30 cellular contexts compared by ENCODE assay signal in the genomic region with DNA sequence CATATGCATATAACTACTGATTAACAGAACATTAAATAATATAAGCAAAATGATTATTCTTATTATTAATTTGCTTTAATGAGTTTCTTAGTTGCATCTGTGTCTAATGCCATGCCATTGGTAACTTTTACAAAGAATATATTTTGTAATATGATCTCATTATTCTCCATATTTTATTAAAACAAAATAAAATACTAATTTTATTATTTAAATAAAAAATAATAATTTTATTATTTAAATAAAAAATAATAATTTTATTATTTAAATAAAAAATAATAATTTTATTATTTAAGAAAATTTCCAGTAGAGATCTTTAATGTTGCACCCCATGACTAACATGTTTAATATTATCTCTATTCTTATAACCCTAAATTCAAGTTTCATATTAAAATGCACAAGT.
"Had no signal": no experiment of that assay in that cellular context is flagged by ENCODE, and none has a peak within 500 bp of the region (broad histone marks: within the 10 kb centered on the region; RNA-seq: fewer than 3 reads in every experiment).

No MANE protein-coding gene starts in this region.

- H3K36me3 ChIP-seq: adrenal gland, colonic mucosa, gastroesophageal sphincter, heart right ventricle had no signal

- H3K9me3 ChIP-seq: adrenal gland, body of pancreas, colonic mucosa had no signal

- H3K27me3 ChIP-seq: adrenal gland, body of pancreas, colonic mucosa, gastroesophageal sphincter, heart right ventricle had no signal

- H3K27me3 Mint-ChIP-seq: activated B cell treated with CpG ODN at 0.5 μM for 24 hours; activated CD8-positive, alpha-beta memory T cell treated with anti-CD3 and anti-CD28 coated beads, Interleukin-2, amount 10 ng/mL, durations not matched to agents 7 days and 5 days; activated naive CD4-positive, alpha-beta T cell treated with anti-CD3 and anti-CD28 coated beads, Interleukin-2, amount 50 U/mL, for 24 hours; activated naive CD8-positive, alpha-beta T cell treated with anti-CD3 and anti-CD28 coated beads for 36 hours; activated naive CD8-positive, alpha-beta T cell treated with anti-CD3 and anti-CD28 coated beads, Interleukin-2, amount 50 U/mL, for 24 hours had no signal

- H3K4me1 Mint-ChIP-seq: activated B cell treated with CpG ODN at 0.5 μM for 24 hours; activated CD8-positive, alpha-beta memory T cell treated with anti-CD3 and anti-CD28 coated beads, Interleukin-2, amount 10 ng/mL, durations not matched to agents 7 days and 5 days; activated naive CD4-positive, alpha-beta T cell treated with anti-CD3 and anti-CD28 coated beads, Interleukin-2, amount 50 U/mL, for 24 hours; activated naive CD8-positive, alpha-beta T cell treated with anti-CD3 and anti-CD28 coated beads for 36 hours; activated naive CD8-positive, alpha-beta T cell treated with anti-CD3 and anti-CD28 coated beads, Interleukin-2, amount 50 U/mL, for 24 hours had no signal

- DNase-seq: activated B cell treated with CpG ODN at 0.5 μM for 24 hours; activated CD4-positive, alpha-beta T cell treated with anti-CD3 and anti-CD28 coated beads for 48 hours; activated CD4-positive, alpha-beta T cell treated with anti-CD3 and anti-CD28 coated beads, Interleukin-2, amount 50 U/mL, for 1 hour; activated CD4-positive, alpha-beta T cell treated with anti-CD3 and anti-CD28 coated beads, Interleukin-2, amount 50 U/mL, for 48 hours; activated CD8-positive, alpha-beta memory T cell treated with anti-CD3 and anti-CD28 coated beads, Interleukin-2, amount 10 ng/mL, durations not matched to agents 7 days and 5 days; activated CD8-positive, alpha-beta memory T cell treated with anti-CD3 and anti-CD28 coated beads, Interleukin-2, amount 50 U/mL, for 4 hours; activated CD8-positive, alpha-beta T cell treated with anti-CD3 and anti-CD28 coated beads, Interleukin-2, amount 10 ng/mL, durations not matched to agents 7 days and 5 days; activated effector memory CD4-positive, alpha-beta T cell treated with anti-CD3 and anti-CD28 coated beads, Interleukin-2, amount 50 U/mL, for 16 hours; activated naive CD4-positive, alpha-beta T cell treated with anti-CD3 and anti-CD28 coated beads for 36 hours; activated naive CD8-positive, alpha-beta T cell treated with anti-CD3 and anti-CD28 coated beads for 36 hours; activated naive CD8-positive, alpha-beta T cell treated with anti-CD3 and anti-CD28 coated beads, Interleukin-2, amount 50 U/mL, for 24 hours; activated T-cell treated with anti-CD3 and anti-CD28 coated beads, Interleukin-2, amount 50 U/mL, for 1 hour; activated T-cell treated with anti-CD3 and anti-CD28 coated beads, Interleukin-2, amount 50 U/mL, for 48 hours; adrenal gland; amygdala; aorta; body of pancreas; caudate nucleus; colonic mucosa; effector CD8-positive, alpha-beta T cell; foreskin fibroblast; heart right ventricle; T-helper 2 cell had no signal

- H3K4me3 ChIP-seq: adrenal gland, body of pancreas, colonic mucosa, gastroesophageal sphincter, heart right ventricle had no signal

- ATAC-seq: activated CD4-positive, CD25-positive, alpha-beta regulatory T cell treated with anti-CD3 and anti-CD28 coated beads, Interleukin-2, amount 50 U/mL, for 24 hours; activated CD8-positive, alpha-beta memory T cell treated with anti-CD3 and anti-CD28 coated beads, Interleukin-2, amount 10 ng/mL, durations not matched to agents 7 days and 5 days; activated CD8-positive, alpha-beta T cell treated with anti-CD3 and anti-CD28 coated beads, Interleukin-2, amount 10 ng/mL, durations not matched to agents 7 days and 5 days; activated naive CD8-positive, alpha-beta T cell treated with anti-CD3 and anti-CD28 coated beads, Interleukin-2, amount 50 U/mL, for 24 hours; body of pancreas; esophagus mucosa; gastroesophageal sphincter; heart right ventricle had no signal

- H3K36me3 Mint-ChIP-seq: activated CD8-positive, alpha-beta memory T cell treated with anti-CD3 and anti-CD28 coated beads, Interleukin-2, amount 10 ng/mL, durations not matched to agents 7 days and 5 days; activated naive CD4-positive, alpha-beta T cell treated with anti-CD3 and anti-CD28 coated beads, Interleukin-2, amount 50 U/mL, for 24 hours; activated naive CD8-positive, alpha-beta T cell treated with anti-CD3 and anti-CD28 coated beads for 36 hours had no signal

- H3K4me1 ChIP-seq: adrenal gland, body of pancreas, colonic mucosa, gastroesophageal sphincter, heart right ventricle had no signal

- H3K27ac ChIP-seq: adrenal gland, body of pancreas, colonic mucosa, gastroesophageal sphincter, heart right ventricle, VCaP had no signal

- H3K4me3 Mint-ChIP-seq: activated B cell treated with CpG ODN at 0.5 μM for 24 hours; activated CD8-positive, alpha-beta memory T cell treated with anti-CD3 and anti-CD28 coated beads, Interleukin-2, amount 10 ng/mL, durations not matched to agents 7 days and 5 days; activated CD8-positive, alpha-beta T cell treated with anti-CD3 and anti-CD28 coated beads, Interleukin-2, amount 10 ng/mL, durations not matched to agents 7 days and 5 days; activated naive CD4-positive, alpha-beta T cell treated with anti-CD3 and anti-CD28 coated beads for 36 hours; activated naive CD4-positive, alpha-beta T cell treated with anti-CD3 and anti-CD28 coated beads, Interleukin-2, amount 50 U/mL, for 24 hours; activated naive CD8-positive, alpha-beta T cell treated with anti-CD3 and anti-CD28 coated beads for 36 hours; activated naive CD8-positive, alpha-beta T cell treated with anti-CD3 and anti-CD28 coated beads, Interleukin-2, amount 50 U/mL, for 24 hours; activated T-helper 1 cell treated with anti-CD3 and anti-CD28 coated beads, Interleukin-12 subunit alpha, Interleukin-12 subunit beta, Interleukin-2, Interleukin-4 antibody, amounts not matched to agents 30 ng/mL and 10 ng/mL and 1 ng/mL, durations not matched to agents 14 hours and 24 hours and 36 hours had no signal

- H3K27ac Mint-ChIP-seq: activated B cell treated with CpG ODN at 0.5 μM for 24 hours; activated CD8-positive, alpha-beta memory T cell treated with anti-CD3 and anti-CD28 coated beads, Interleukin-2, amount 10 ng/mL, durations not matched to agents 7 days and 5 days; activated CD8-positive, alpha-beta T cell treated with anti-CD3 and anti-CD28 coated beads, Interleukin-2, amount 10 ng/mL, durations not matched to agents 7 days and 5 days; activated naive CD4-positive, alpha-beta T cell treated with anti-CD3 and anti-CD28 coated beads for 36 hours; activated naive CD4-positive, alpha-beta T cell treated with anti-CD3 and anti-CD28 coated beads, Interleukin-2, amount 50 U/mL, for 24 hours; activated naive CD8-positive, alpha-beta T cell treated with anti-CD3 and anti-CD28 coated beads for 36 hours; activated naive CD8-positive, alpha-beta T cell treated with anti-CD3 and anti-CD28 coated beads, Interleukin-2, amount 50 U/mL, for 24 hours; activated T-helper 1 cell treated with anti-CD3 and anti-CD28 coated beads, Interleukin-12 subunit alpha, Interleukin-12 subunit beta, Interleukin-2, Interleukin-4 antibody, amounts not matched to agents 30 ng/mL and 10 ng/mL and 1 ng/mL, durations not matched to agents 14 hours and 24 hours and 36 hours; activated T-helper 2 cell treated with anti-CD3 and anti-CD28 coated beads, Interferon-gamma antibody, Interleukin-2, Interleukin-4, amounts not matched to agents 10 μg/mL and 5 μg/mL and 100 μg/mL, durations not matched to agents 14 hours and 24 hours and 36 hours had no signal
